ENCODE assay signal across 24 cellular contexts in the genomic region with DNA sequence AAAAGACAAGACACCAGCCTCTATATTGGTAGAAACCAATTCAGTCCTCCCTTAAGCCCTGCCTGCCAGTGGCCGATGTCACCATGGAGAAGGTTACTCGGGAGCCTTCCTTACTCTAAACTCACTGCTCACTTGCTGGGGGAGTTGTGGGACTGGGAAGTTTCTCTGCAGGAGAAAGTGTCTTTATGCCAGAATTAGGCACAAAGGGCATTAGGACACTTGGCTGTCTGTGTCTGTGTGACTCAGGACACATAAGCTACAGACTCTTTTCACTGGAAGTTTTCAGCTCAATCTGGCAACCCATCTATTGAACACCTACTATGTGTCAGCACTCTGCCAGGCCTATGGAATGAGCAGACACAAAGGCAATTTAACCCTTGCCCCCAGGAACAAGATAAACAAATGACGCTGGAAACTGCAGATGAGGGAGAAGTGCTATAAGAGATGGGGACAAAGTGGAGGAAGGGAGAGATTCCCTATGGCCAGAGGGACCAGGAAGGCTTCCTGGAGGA.
"Had no signal": no experiment of that assay in that cellular context is flagged by ENCODE, and none has a peak within 500 bp of the region (broad histone marks: within the 10 kb centered on the region; RNA-seq: fewer than 3 reads in every experiment).

No MANE protein-coding gene starts in this region.

- H3K36me3 ChIP-seq: brain microvascular endothelial cell, cardiac muscle cell, MG63 had no signal

- H3K9me3 Mint-ChIP-seq: activated CD4-positive, alpha-beta memory T cell treated with anti-CD3 and anti-CD28 coated beads for 36 hours; activated CD4-positive, alpha-beta T cell treated with anti-CD3 and anti-CD28 coated beads, Interleukin-2, amount 10 ng/mL, durations not matched to agents 7 days and 5 days; activated naive CD4-positive, alpha-beta T cell treated with anti-CD3 and anti-CD28 coated beads, Interleukin-2, amount 50 U/mL, for 72 hours; activated naive CD8-positive, alpha-beta T cell treated with anti-CD3 and anti-CD28 coated beads, Interleukin-2, amount 50 U/mL, for 24 hours; activated T-cell treated with anti-CD3 and anti-CD28 coated beads, Interleukin-2, amount 50 U/mL, for 4 hours; T-cell had no signal

- H3K27me3 Mint-ChIP-seq: activated naive CD8-positive, alpha-beta T cell treated with anti-CD3 and anti-CD28 coated beads, Interleukin-2, amount 50 U/mL, for 24 hours had no signal

- ATAC-seq: activated naive CD4-positive, alpha-beta T cell treated with anti-CD3 and anti-CD28 coated beads, Interleukin-2, amount 50 U/mL, for 72 hours; activated naive CD8-positive, alpha-beta T cell treated with anti-CD3 and anti-CD28 coated beads, Interleukin-2, amount 50 U/mL, for 24 hours; activated T-cell treated with anti-CD3 and anti-CD28 coated beads, Interleukin-2, amount 50 U/mL, for 4 hours; T-cell had no signal

- H3K27me3 ChIP-seq: brain microvascular endothelial cell, MG63 had no signal

- H3K4me1 Mint-ChIP-seq: activated CD4-positive, alpha-beta T cell treated with anti-CD3 and anti-CD28 coated beads, Interleukin-2, amount 10 ng/mL, durations not matched to agents 7 days and 5 days; activated naive CD8-positive, alpha-beta T cell treated with anti-CD3 and anti-CD28 coated beads, Interleukin-2, amount 50 U/mL, for 24 hours; T-cell had no signal

- H3K4me3 Mint-ChIP-seq: activated CD4-positive, alpha-beta memory T cell treated with anti-CD3 and anti-CD28 coated beads for 36 hours; activated CD4-positive, alpha-beta T cell treated with anti-CD3 and anti-CD28 coated beads, Interleukin-2, amount 10 ng/mL, durations not matched to agents 7 days and 5 days; activated naive CD8-positive, alpha-beta T cell treated with anti-CD3 and anti-CD28 coated beads, Interleukin-2, amount 50 U/mL, for 24 hours; activated T-cell treated with anti-CD3 and anti-CD28 coated beads, Interleukin-2, amount 50 U/mL, for 4 hours; T-cell had no signal

- H3K36me3 Mint-ChIP-seq: activated CD4-positive, alpha-beta memory T cell treated with anti-CD3 and anti-CD28 coated beads for 36 hours; activated naive CD4-positive, alpha-beta T cell treated with anti-CD3 and anti-CD28 coated beads, Interleukin-2, amount 50 U/mL, for 72 hours; T-cell had no signal

- H3K27ac Mint-ChIP-seq: activated CD4-positive, alpha-beta memory T cell treated with anti-CD3 and anti-CD28 coated beads for 36 hours; activated CD4-positive, alpha-beta T cell treated with anti-CD3 and anti-CD28 coated beads, Interleukin-2, amount 10 ng/mL, durations not matched to agents 7 days and 5 days; activated naive CD4-positive, alpha-beta T cell treated with anti-CD3 and anti-CD28 coated beads, Interleukin-2, amount 50 U/mL, for 72 hours; activated naive CD8-positive, alpha-beta T cell treated with anti-CD3 and anti-CD28 coated beads, Interleukin-2, amount 50 U/mL, for 24 hours; T-cell had no signal

- H3K4me3 ChIP-seq: cardiac muscle cell, MG63 had no signal

- H3K9me3 ChIP-seq: MG63 had no signal

- H3K27ac ChIP-seq: brain microvascular endothelial cell, cardiac muscle cell, VCaP had no signal

- DNase-seq: activated CD4-positive, alpha-beta memory T cell treated with anti-CD3 and anti-CD28 coated beads for 36 hours; activated CD4-positive, alpha-beta T cell treated with anti-CD3 and anti-CD28 coated beads, Interleukin-2, amount 10 ng/mL, durations not matched to agents 7 days and 5 days; activated CD4-positive, CD25-positive, alpha-beta regulatory T cell; activated CD8-positive, alpha-beta memory T cell treated with anti-CD3 and anti-CD28 coated beads for 24 hours; activated effector memory CD4-positive, alpha-beta T cell treated with anti-CD3 and anti-CD28 coated beads, Interleukin-2, amount 50 U/mL, for 16 hours; activated naive CD4-positive, alpha-beta T cell treated with Interleukin-2 at 50 U/mL for 16 hours; activated naive CD8-positive, alpha-beta T cell treated with anti-CD3 and anti-CD28 coated beads, Interleukin-2, amount 50 U/mL, for 24 hours; activated T-cell treated with anti-CD3 and anti-CD28 coated beads, Interleukin-2, amount 50 U/mL, for 4 hours; amygdala; brain microvascular endothelial cell; MG63; MV-4-11; NCI-H1105; NCI-H1436; NCI-H1694 treated with DMSO at 0.1 percent for 48 hours; NCI-H510A treated with DMSO at 0.1 percent for 48 hours; NK-92 treated with Interleukin-12 subunit alpha and Interleukin-12 subunit beta, amount 100 ng/mL, for 24 hours; SIG-M5; T-helper 2 cell; T1000 had no signal
